8 cellular contexts compared by ENCODE assay signal in the genomic region with DNA sequence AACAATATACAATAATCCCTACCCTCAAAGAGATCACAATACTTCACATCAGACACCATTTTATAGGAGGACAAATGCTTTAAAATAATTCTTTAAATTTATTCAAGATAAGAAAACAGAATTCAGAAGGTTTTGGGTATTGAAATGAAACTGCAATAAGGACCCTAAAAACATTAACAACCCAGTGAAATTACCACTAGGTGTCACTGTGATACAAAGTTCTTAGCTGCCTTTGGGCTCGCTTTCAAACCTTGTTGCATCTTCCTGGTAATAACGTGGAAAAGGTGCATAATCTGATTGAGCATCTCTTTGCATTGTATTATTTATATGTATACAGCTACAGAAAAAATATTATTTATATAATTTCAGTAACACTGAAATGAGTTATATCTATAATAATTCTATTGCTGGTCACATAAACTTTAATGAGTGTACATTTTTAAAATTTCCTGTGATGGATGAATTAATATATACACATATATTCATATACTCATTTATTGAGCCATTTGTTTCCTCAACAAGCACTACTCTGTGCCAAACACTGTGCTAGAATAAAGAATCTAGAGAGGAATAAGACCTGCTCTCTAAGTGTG.
DNase-seq lines count a peak whose midpoint lies in the region; ATAC-seq, FAIRE-seq and TF ChIP-seq lines count a peak whose summit lies in the region.

No MANE protein-coding gene starts in this region.

- TF ChIP-seq CTCF in HL-60 (IDR thresholded peaks at IDR 0.05; ENCODE audit: insufficient read depth, low read length) (peak; percentile 55), bronchial epithelial cell (IDR thresholded peaks at IDR 0.05; ENCODE audit: insufficient read depth, low read length, severe bottlenecking) (peak; percentile 59), vagina (IDR thresholded peaks at IDR 0.05) (peak; percentile 15 to 70 (median 54))

- no peak for TF ChIP-seq POLR2A in vagina (IDR thresholded peaks at IDR 0.05)

- ATAC-seq in left lobe of liver (peak; percentile 91), GM21619 (IDR thresholded peaks at IDR 0.05; ENCODE audit: unreplicated experiment) (no peak), HG02759 (IDR thresholded peaks at IDR 0.05; ENCODE audit: unreplicated experiment) (no peak)

- H3K4me3 ChIP-seq in HL-60 (replicated peaks; ENCODE audit: insufficient read depth, low read length) (no peak overlapping the region), bronchial epithelial cell (ENCODE audit: low read depth, low read length) (no peak overlapping the region), vagina (no peak overlapping the region)

- intact Hi-C loops in vagina (cut with DNase I): no loop called here

- H3K9me3 ChIP-seq in vagina: no peaks in the 10 kb centered on the region

- H3K27me3 ChIP-seq in HL-60 (ENCODE audit: insufficient read depth, poor library complexity, severe bottlenecking) (no peaks in the 10 kb centered on the region), bronchial epithelial cell (ENCODE audit: control insufficient read depth, insufficient read depth, low read length) (no peaks in the 10 kb centered on the region), vagina (no peaks in the 10 kb centered on the region)

- H3K36me3 ChIP-seq in bronchial epithelial cell (ENCODE audit: control insufficient read depth, insufficient read depth, low read length): no peaks in the 10 kb centered on the region
- H3K36me3 ChIP-seq in vagina: peaks cover 0 to 6% of the 10 kb centered on the region in 2 donors

- DNase-seq in DMS53 (lab: John Stamatoyannopoulos, UW) (peak; percentile 91), HL-60 (ENCODE audit: low read depth in 1 of 2, low spot score in 1 of 2) (peak; percentile 8 to 18), NCI-H774 (lab: John Stamatoyannopoulos, UW) (peak; percentile 79), bronchial epithelial cell (ENCODE audit: low read depth) (peak; percentile 65), left lobe of liver (ENCODE audit: low spot score) (no peak), vagina (ENCODE audit: extremely low spot score in 2 of 2) (no peak)

- H3K27ac ChIP-seq in HL-60 (replicated peaks): no peak overlapping the region
- H3K27ac ChIP-seq in vagina: no peak overlapping the region

- FAIRE-seq in bronchial epithelial cell (lab: Jason Lieb, UNC): no peak

- H3K4me1 ChIP-seq in vagina: no peaks in the 10 kb centered on the region

Comparison
In these comparisons a context has a peak if more than half of its experiments do, and no peak if none do; other contexts are left out.
1. DNase-seq: peak in DMS53 (single experiment), HL-60 (2 of 2), NCI-H774 (single experiment) and bronchial epithelial cell (single experiment); none in left lobe of liver (single experiment) and vagina (0 of 2).
2. Peak in every context shown above with its lines, with median percentiles within 50 percentile points of each other: CTCF ChIP-seq.